ENCODE assay signal across 25 cellular contexts in the genomic region with DNA sequence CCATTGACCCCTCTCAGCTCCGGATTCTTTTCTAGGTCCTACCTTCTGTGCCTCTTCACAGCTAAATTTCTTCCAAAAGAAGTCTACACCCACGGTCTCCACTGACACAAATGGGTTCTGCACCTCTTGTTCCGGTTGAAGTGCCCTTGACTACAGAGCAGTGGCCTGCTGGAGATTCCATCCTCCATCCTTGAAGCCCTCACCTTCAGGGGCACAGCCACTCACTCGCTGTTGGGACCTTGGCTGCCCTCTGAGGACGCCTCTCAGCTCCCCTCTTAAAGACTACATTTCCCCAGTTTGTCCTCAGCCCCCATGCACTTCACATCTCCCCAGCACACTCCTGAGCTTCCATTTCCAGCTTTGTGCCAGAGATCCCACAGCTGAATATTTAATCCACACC.
DNase-seq lines count a peak whose midpoint lies in the region; ATAC-seq, FAIRE-seq and TF ChIP-seq lines count a peak whose summit lies in the region.
"Had no signal": no experiment of that assay in that cellular context is flagged by ENCODE, and none has a peak within 500 bp of the region (broad histone marks: within the 10 kb centered on the region; RNA-seq: fewer than 3 reads in every experiment).

No MANE protein-coding gene starts in this region.

- no peak overlapping the region for H3K23ac ChIP-seq in IMR-90 (ENCODE audit: low read depth, low read length)

- H3K27me3 ChIP-seq in IMR-90 (ENCODE audit: control insufficient read depth, insufficient read depth, low read length) = no peaks in the 10 kb centered on the region
- no peaks in the 10 kb centered on the region for H3K27me3 ChIP-seq in sigmoid colon
- no peaks in the 10 kb centered on the region for H3K27me3 ChIP-seq in spleen (replicated peaks in 1 of 7)
- H3K27me3 ChIP-seq: BLaER1, MG63, SJSA1 had no signal

- DNase-seq in GM12891 (ENCODE audit: insufficient read length, low spot score) (no peak), IMR-90 (no peak), islet precursor cell (peak; percentile 32), sigmoid colon (peak; percentile 39), spleen (no peak), NCI-H2227 (lab: John Stamatoyannopoulos, UW; ENCODE audit: unreplicated experiment) (no peak)
- DNase-seq: Caco-2; CD4-positive, alpha-beta memory T cell; DMS 273 treated with DMSO at 0.1 percent for 48 hours; DMS79 treated with DMSO at 0.1 percent for 48 hours; Kasumi-1; MG63; NCI-H1417; NCI-H1694 treated with DMSO at 0.1 percent for 48 hours; NCI-H2081 treated with DMSO at 0.1 percent for 48 hours; NCI-H2171 treated with DMSO at 0.1 percent for 48 hours; NCI-H446; NCI-H526; OCI-M1 had no signal

- CTCF ChIA-PET in IMR-90 (lab: Yijun Ruan, JAX) = no interaction called here

- FAIRE-seq in GM12891 (lab: Jason Lieb, UNC) = no peak
- FAIRE-seq: RCC 7860 had no signal

- H3K9me3 ChIP-seq in IMR-90 (ENCODE audit: control insufficient read depth, insufficient read depth, low read length) (peaks cover 3% of the 10 kb centered on the region; the same call in 1 of the 2 replicates), sigmoid colon (no peaks in the 10 kb centered on the region), spleen (no peaks in the 10 kb centered on the region)
- H3K9me3 ChIP-seq: BLaER1, Caco-2, SJSA1 had no signal

- H2BK15ac ChIP-seq in IMR-90 (ENCODE audit: low read depth, low read length) = no peak overlapping the region

- dilution Hi-C loops in IMR-90 (cut with HindIII; ENCODE audit: low sequenced_read_pairs, unreplicated experiment) = no loop called here

- H3K79me1 ChIP-seq in IMR-90 (ENCODE audit: low read depth in 1 of 2, low read length in 2 of 2) = peaks cover 0 to 21% of the 10 kb centered on the region in 2 experiments; a peak in 2 of 4 replicates

- no peak overlapping the region for H2BK20ac ChIP-seq in IMR-90 (ENCODE audit: low read depth, low read length)

- 100% methylated on average over 3 of the region's 5 CpGs; no CpG with 5 or more reads in 1 of the 2 experiments for WGBS in IMR-90 (ENCODE audit: extremely low coverage in 2 of 2, insufficient read length in 1 of 2), 2 experiments
- WGBS in sigmoid colon, 2 donors = 89 to 93% methylated on average over 5 of the region's 5 CpGs
- 84 to 99% (median 95%) methylated on average over 5 of the region's 5 CpGs for WGBS in spleen, 5 donors

- no peak for TF ChIP-seq CTCF in IMR-90 (conservative IDR thresholded peaks at IDR 0.05; ENCODE audit: low read depth, low read length)
- TF ChIP-seq CTCF in sigmoid colon (IDR thresholded peaks at IDR 0.05) = no peak
- TF ChIP-seq CTCF in spleen (IDR thresholded peaks at IDR 0.05 in 8 of 11, conservative IDR thresholded peaks at IDR 0.05 in 3 of 11) = no peak

- no peak overlapping the region for H3K4me3 ChIP-seq in IMR-90 (ENCODE audit: insufficient read depth, low read depth, low read length)
- H3K4me3 ChIP-seq in sigmoid colon = no peak overlapping the region
- no peak overlapping the region for H3K4me3 ChIP-seq in spleen
- H3K4me3 ChIP-seq: BLaER1, GM23338, MG63, SJSA1 had no signal

- no peak for TF ChIP-seq POLR2A in GM12891 (IDR thresholded peaks at IDR 0.05; ENCODE audit: low read depth, low read length)
- no peak for TF ChIP-seq POLR2A in IMR-90 (IDR thresholded peaks at IDR 0.05; ENCODE audit: low read depth, low read length)
- no peak for TF ChIP-seq POLR2A in sigmoid colon (IDR thresholded peaks at IDR 0.05)
- TF ChIP-seq POLR2A in spleen (IDR thresholded peaks at IDR 0.05) = no peak

- H2BK5ac ChIP-seq in IMR-90 (ENCODE audit: low read depth, low read length, poor library complexity, severe bottlenecking) = no peak overlapping the region

- no peak for TF ChIP-seq EP300 in sigmoid colon (IDR thresholded peaks at IDR 0.05)

- H3K4ac ChIP-seq in IMR-90 (ENCODE audit: low read depth, low read length) = 0 out of 2 replicates have a peak overlapping the region, but pooled peaks have one; percentile 16

- H3K9me1 ChIP-seq in IMR-90 (ENCODE audit: insufficient read depth, low read length) = peaks cover 39% of the 10 kb centered on the region

- peaks cover 19% of the 10 kb centered on the region for H3K4me1 ChIP-seq in IMR-90 (ENCODE audit: control insufficient read depth, insufficient read depth, low read length)
- H3K4me1 ChIP-seq in sigmoid colon = peaks cover 0 to 14% (median 11%) of the 10 kb centered on the region in 4 donors
- peaks cover 0 to 20% (median 4%) of the 10 kb centered on the region in 6 donors for H3K4me1 ChIP-seq in spleen
- H3K4me1 ChIP-seq: Caco-2 had no signal

- H4K8ac ChIP-seq in IMR-90 (ENCODE audit: low read depth in 2 of 2, low read length in 2 of 2) = no peak overlapping the region

- H4K5ac ChIP-seq in IMR-90 (ENCODE audit: low read depth, low read length) = no peak overlapping the region

- no peak overlapping the region for H3K27ac ChIP-seq in IMR-90 (ENCODE audit: insufficient read depth, low read length)
- H3K27ac ChIP-seq in sigmoid colon = no peak overlapping the region
- no peak overlapping the region for H3K27ac ChIP-seq in spleen
- H3K27ac ChIP-seq: BLaER1, SJSA1 had no signal

- intact Hi-C loops in IMR-90 (cut with micrococcal nuclease) (no loop called here), sigmoid colon (cut with DNase I) (no loop called here), spleen (cut with DNase I; ENCODE audit: low total_unique reads) (no loop called here)

- H4K20me1 ChIP-seq in IMR-90 (ENCODE audit: insufficient read depth, low read length) = peaks cover 13% of the 10 kb centered on the region
- H4K20me1 ChIP-seq: BLaER1 had no signal

- no peak overlapping the region for H3K14ac ChIP-seq in IMR-90 (replicated peaks; ENCODE audit: low read depth, low read length)

- ATAC-seq in IMR-90 (ENCODE audit: low read depth) (no peak), GM21390 (IDR thresholded peaks at IDR 0.05; ENCODE audit: unreplicated experiment) (no peak)
- ATAC-seq: GM23338, HCT116 had no signal

- no peak overlapping the region for H2AFZ ChIP-seq in IMR-90 (replicated peaks; ENCODE audit: low read length, poor library complexity)
- H2AFZ ChIP-seq: GM23338 had no signal

- no peak for TF ChIP-seq RAD21 in IMR-90 (IDR thresholded peaks at IDR 0.05; ENCODE audit: low read length)

- POLR2A ChIA-PET in IMR-90 (lab: Charles Lee; ENCODE audit: unreplicated experiment) = no interaction called here

- no peak overlapping the region for H2AK5ac ChIP-seq in IMR-90 (ENCODE audit: low read depth, low read length)

- H2BK120ac ChIP-seq in IMR-90 (ENCODE audit: low read depth, low read length) = no peak overlapping the region

- H3K36me3 ChIP-seq in IMR-90 (ENCODE audit: control insufficient read depth, insufficient read depth, low read length) (peaks cover 47% of the 10 kb centered on the region), sigmoid colon (peaks cover 5 to 78% (median 6%) of the 10 kb centered on the region in 4 donors), spleen (peaks cover 0 to 76% (median 10%) of the 10 kb centered on the region in 6 donors)
- H3K36me3 ChIP-seq: SJSA1 had no signal

- no peak overlapping the region for H2AK9ac ChIP-seq in IMR-90 (replicated peaks; ENCODE audit: low read depth, low read length, poor library complexity)

- no TSS peak for BruUV-seq in IMR-90 (replicated peaks; lab: Mats Ljungman, UMichigan)

- H3K18ac ChIP-seq in IMR-90 (ENCODE audit: low read depth, low read length) = no peak overlapping the region

- H3K9ac ChIP-seq in IMR-90 (ENCODE audit: low read depth, low read length) = no peak overlapping the region
- H3K9ac ChIP-seq: BLaER1 had no signal

- in situ Hi-C loops in IMR-90 (cut with MboI; ENCODE audit: low sequenced_read_pairs) = no loop called here

- H3K56ac ChIP-seq in IMR-90 (ENCODE audit: extremely low read depth, insufficient read depth, low read length) = no peak overlapping the region

- no peak overlapping the region for H4K91ac ChIP-seq in IMR-90 (ENCODE audit: insufficient read depth, low read depth, low read length)

- no peak overlapping the region for H3K4me2 ChIP-seq in IMR-90 (ENCODE audit: low read depth, low read length)
- H3K4me2 ChIP-seq: BLaER1, GM23338 had no signal

TF ChIP-seq in GM12891, 5 proteins besides CTCF, POLR2A, EP300 and RAD21:
- no peak for TF ChIP-seq PAX5 (IDR thresholded peaks at IDR 0.05; ENCODE audit: insufficient read depth, low read length, severe bottlenecking)
- peak; percentile 37; the same call in 1 of the 2 replicates for TF ChIP-seq POLR2AphosphoS5 (IDR thresholded peaks at IDR 0.05; ENCODE audit: low read depth, low read length)

TF ChIP-seq in IMR-90, 13 proteins besides CTCF, POLR2A, EP300 and RAD21:
- TF ChIP-seq CEBPB (IDR thresholded peaks at IDR 0.05; ENCODE audit: low read depth, low read length) (no peak), SMC3 (IDR thresholded peaks at IDR 0.05; ENCODE audit: low read depth, low read length) (no peak), BHLHE40 (IDR thresholded peaks at IDR 0.05; ENCODE audit: low read depth, low read length) (no peak)

Comparison
In these comparisons a context has a peak if more than half of its experiments do, and no peak if none do; other contexts are left out.
1. DNase-seq: peak in islet precursor cell (single experiment) and sigmoid colon (single experiment); none in GM12891 (single experiment), IMR-90 (single experiment), spleen (single experiment) and NCI-H2227 (single experiment).